ENCODE assay signal across 9 cellular contexts in the genomic region with DNA sequence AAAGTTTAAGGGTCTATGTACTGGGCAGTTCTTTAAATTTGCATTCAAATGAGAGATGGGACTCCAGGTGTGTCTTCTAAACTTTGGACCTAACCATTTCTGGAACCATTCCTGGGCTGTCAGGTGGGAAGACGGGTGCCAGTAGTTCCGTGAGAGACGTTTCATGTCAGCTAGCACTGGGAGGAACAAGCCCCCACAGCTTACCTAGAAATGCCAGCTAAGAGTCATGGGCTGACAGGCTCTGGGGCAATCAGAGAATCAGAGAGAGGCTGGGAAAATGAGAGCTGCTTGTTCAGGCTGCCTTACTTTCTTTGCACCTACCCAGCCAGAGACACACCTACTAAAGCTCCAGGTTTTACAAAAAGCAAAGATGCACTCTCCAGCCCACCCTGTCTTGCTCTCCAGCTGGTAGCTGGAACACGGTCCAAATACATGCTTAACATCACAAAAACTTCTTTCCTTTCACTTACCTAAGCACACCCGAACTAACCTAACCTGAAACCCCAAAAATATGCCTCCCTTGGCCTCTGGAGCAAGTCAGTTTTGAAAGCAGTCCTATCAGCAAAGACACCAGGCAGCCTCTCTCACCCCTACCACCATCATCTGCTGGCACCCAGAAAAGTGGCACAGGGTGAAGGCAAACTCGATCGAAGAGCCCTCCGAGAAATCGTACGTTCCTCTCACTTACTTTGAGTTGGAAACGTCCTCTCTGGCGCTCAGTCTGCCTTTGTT. TPM values are rescaled to one million over a fixed set of nuclear protein-coding genes. Genes with fewer than 3 reads are reported as not detected.
DNase-seq lines count a peak whose midpoint lies in the region; ATAC-seq, FAIRE-seq and TF ChIP-seq lines count a peak whose summit lies in the region.
"Had no signal": no experiment of that assay in that cellular context is flagged by ENCODE, and none has a peak within 500 bp of the region (broad histone marks: within the 10 kb centered on the region; RNA-seq: fewer than 3 reads in every experiment).

No MANE protein-coding gene starts in this region.

- no peak for FAIRE-seq in GM19239 (lab: Jason Lieb, UNC)

- DNase-seq in PC-3 (no peak), epithelial cell of proximal tubule (ENCODE audit: low read depth) (no peak), medulla oblongata (ENCODE audit: extremely low spot score) (peak; percentile 38), thoracic aorta (ENCODE audit: low spot score) (no peak), dermis blood vessel endothelial cell (no peak), GM19239 (ENCODE audit: insufficient read length, low spot score) (no peak)
- DNase-seq in activated naive CD8-positive, alpha-beta T cell treated with anti-CD3 and anti-CD28 coated beads, Interleukin-2, amount 50 U/mL, for 24 hours, result no peak
- DNase-seq: erythroblast had no signal

- H3K4me1 Mint-ChIP-seq in activated naive CD8-positive, alpha-beta T cell treated with anti-CD3 and anti-CD28 coated beads, Interleukin-2, amount 50 U/mL, for 24 hours, result no peaks in the 10 kb centered on the region

- no peaks in the 10 kb centered on the region for H3F3A ChIP-seq in PC-3 (ENCODE audit: low read length, unreplicated experiment)

- no peak overlapping the region for H3K27ac ChIP-seq in PC-3 (ENCODE audit: low read length)
- H3K27ac ChIP-seq in thoracic aorta, result no peak overlapping the region

- H3K9me3 Mint-ChIP-seq in activated naive CD8-positive, alpha-beta T cell treated with anti-CD3 and anti-CD28 coated beads, Interleukin-2, amount 50 U/mL, for 24 hours, result peaks cover 9% of the 10 kb centered on the region

- POLR2A ChIA-PET in PC-3 (lab: Charles Lee; ENCODE audit: unreplicated experiment), result no interaction called here

- H3K4me3 ChIP-seq in PC-3 (ENCODE audit: low read length) (peak overlapping the region; percentile 58), epithelial cell of proximal tubule (ENCODE audit: low read depth, low read length) (peak overlapping the region; percentile 49), thoracic aorta (peak overlapping the region; percentile 57)

- intact Hi-C loops in PC-3 (cut with micrococcal nuclease), result no loop called here

- H3K9ac ChIP-seq in PC-3 (ENCODE audit: low read length), result no peak overlapping the region

- no peaks in the 10 kb centered on the region for H3K9me3 ChIP-seq in PC-3 (ENCODE audit: low read length)
- no peaks in the 10 kb centered on the region for H3K9me3 ChIP-seq in thoracic aorta

- BruUV-seq in PC-3 (replicated peaks; lab: Mats Ljungman, UMichigan), result no TSS peak

- H3K79me2 ChIP-seq in PC-3 (ENCODE audit: low read length), result no peaks in the 10 kb centered on the region

- H3K27me3 Mint-ChIP-seq in activated naive CD8-positive, alpha-beta T cell treated with anti-CD3 and anti-CD28 coated beads, Interleukin-2, amount 50 U/mL, for 24 hours, result peaks cover 13% of the 10 kb centered on the region

- H3K27ac Mint-ChIP-seq in activated naive CD8-positive, alpha-beta T cell treated with anti-CD3 and anti-CD28 coated beads, Interleukin-2, amount 50 U/mL, for 24 hours, result no peak overlapping the region

- H3K4me2 ChIP-seq in PC-3 (ENCODE audit: low read length), result peak overlapping the region; percentile 84

- H3K36me3 ChIP-seq in PC-3 (ENCODE audit: low read depth, low read length) (no peaks in the 10 kb centered on the region), thoracic aorta (no peaks in the 10 kb centered on the region)

- peak overlapping the region; percentile 67 for H2AFZ ChIP-seq in PC-3 (ENCODE audit: low read length)

- H3K4me3 Mint-ChIP-seq in activated naive CD8-positive, alpha-beta T cell treated with anti-CD3 and anti-CD28 coated beads, Interleukin-2, amount 50 U/mL, for 24 hours, result no peak overlapping the region

- H3K4me1 ChIP-seq in PC-3 (ENCODE audit: insufficient read depth, low read length) (peaks cover 6% of the 10 kb centered on the region), thoracic aorta (ENCODE audit: control insufficient read depth in 1 of 2, low read depth in 2 of 2) (peaks cover 0 to 5% of the 10 kb centered on the region in 2 donors)

- H3K27me3 ChIP-seq in PC-3 (ENCODE audit: low read length), result peaks cover 12% of the 10 kb centered on the region
- no peaks in the 10 kb centered on the region for H3K27me3 ChIP-seq in thoracic aorta (replicated peaks; ENCODE audit: insufficient read depth)

- CTCF ChIA-PET in PC-3 (lab: Charles Lee), result no interaction called here

- ATAC-seq in PC-3, result peak; percentile 45
- no peak for ATAC-seq in thoracic aorta (ENCODE audit: insufficient number of reproducible peaks, low FRiP score, low read depth)
- ATAC-seq in GM21360 (IDR thresholded peaks at IDR 0.05; ENCODE audit: unreplicated experiment), result no peak
- no peak for ATAC-seq in activated naive CD8-positive, alpha-beta T cell treated with anti-CD3 and anti-CD28 coated beads, Interleukin-2, amount 50 U/mL, for 24 hours

- no peaks in the 10 kb centered on the region for H3K36me3 Mint-ChIP-seq in activated naive CD8-positive, alpha-beta T cell treated with anti-CD3 and anti-CD28 coated beads, Interleukin-2, amount 50 U/mL, for 24 hours (ENCODE audit: low read depth)

- H3K9me2 ChIP-seq in PC-3 (replicated peaks; ENCODE audit: low read length), result no peaks in the 10 kb centered on the region

- no peak for TF ChIP-seq CTCF in PC-3 (conservative IDR thresholded peaks at IDR 0.05; ENCODE audit: low read depth, low read length)
- TF ChIP-seq CTCF in epithelial cell of proximal tubule (conservative IDR thresholded peaks at IDR 0.05; ENCODE audit: low read depth, low read length), result no peak
- no peak for TF ChIP-seq CTCF in thoracic aorta (IDR thresholded peaks at IDR 0.05)

- H4K20me1 ChIP-seq in PC-3 (ENCODE audit: low read length), result no peaks in the 10 kb centered on the region

RNA-seq across cellular contexts. Expression of gene PTN, which starts 0.6 kb away (rescaled TPM):
- total RNA-seq in PC-3 (2014; rRNA removed) (0.07 and 0.46 TPM in 2 replicates), epithelial cell of proximal tubule (16.8 and 21.5 TPM in 2 replicates), thoracic aorta (10 to 100 TPM in 1 of 2 donors, 1 to 10 TPM in 1; 4.7 to 12.5 TPM), dermis blood vessel endothelial cell (under 0.01 TPM in 1 of 2 replicates, not detected in the other)
